Comparison of ENCODE assay signal across 8 cellular contexts in the genomic region with DNA sequence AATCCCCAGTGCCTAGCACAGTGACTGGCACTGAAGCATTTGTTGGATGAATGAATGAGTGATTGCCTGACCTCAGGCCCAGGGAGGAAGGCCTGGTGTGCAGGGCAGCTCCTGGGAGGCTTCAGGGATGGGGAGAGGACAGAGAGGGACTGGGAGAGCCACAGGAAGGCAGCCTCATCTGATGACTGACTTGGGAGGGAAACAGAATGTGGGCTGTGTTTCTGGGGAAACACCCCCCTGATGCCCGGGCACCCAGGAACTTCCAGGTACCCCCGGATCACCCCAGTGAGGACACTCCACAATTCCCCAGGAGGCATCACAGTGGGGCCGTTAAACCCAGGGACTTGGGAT.
DNase-seq lines count a peak whose midpoint lies in the region; ATAC-seq and TF ChIP-seq lines count a peak whose summit lies in the region.

No MANE protein-coding gene starts in this region.

- H3K4me3 ChIP-seq in naive thymus-derived CD4-positive, alpha-beta T cell (ENCODE audit: low read length), result no peak overlapping the region
- peak overlapping the region in 1 of 4 donors; percentile 63 for H3K4me3 ChIP-seq in upper lobe of left lung

- TF ChIP-seq CTCF in upper lobe of left lung (IDR thresholded peaks at IDR 0.05), result no peak

- H3K27me3 Mint-ChIP-seq in activated naive CD4-positive, alpha-beta T cell treated with anti-CD3 and anti-CD28 coated beads, Interleukin-2, amount 50 U/mL, for 24 hours, result no peaks in the 10 kb centered on the region
- no peaks in the 10 kb centered on the region for H3K27me3 Mint-ChIP-seq in naive thymus-derived CD4-positive, alpha-beta T cell

- CTCF ChIA-PET in naive thymus-derived CD4-positive, alpha-beta T cell (lab: Charles Lee), result no interaction called here

- no peak for DNase-seq in activated naive CD4-positive, alpha-beta T cell treated with Interleukin-2 at 50 U/mL for 16 hours
- DNase-seq in caudate nucleus (lab: John Stamatoyannopoulos, UW), result no peak
- no peak for DNase-seq in naive thymus-derived CD4-positive, alpha-beta T cell
- no peak for DNase-seq in upper lobe of left lung
- no peak for DNase-seq in activated CD4-positive, CD25-positive, alpha-beta regulatory T cell treated with anti-CD3 and anti-CD28 coated beads, Interleukin-2, amount 50 U/mL, for 72 hours
- no peak for DNase-seq in Kasumi-1 (lab: John Stamatoyannopoulos, UW)

- H3K9me3 ChIP-seq in naive thymus-derived CD4-positive, alpha-beta T cell (ENCODE audit: control insufficient read depth in 2 of 3, low read length in 3 of 3), result no peaks in the 10 kb centered on the region
- no peaks in the 10 kb centered on the region for H3K9me3 ChIP-seq in upper lobe of left lung

- H3K27ac Mint-ChIP-seq in activated naive CD4-positive, alpha-beta T cell treated with anti-CD3 and anti-CD28 coated beads, Interleukin-2, amount 50 U/mL, for 24 hours, result peak overlapping the region; percentile 97
- H3K27ac Mint-ChIP-seq in naive thymus-derived CD4-positive, alpha-beta T cell, result peak overlapping the region; percentile 56 to 99 (median 94)

- POLR2A ChIA-PET in naive thymus-derived CD4-positive, alpha-beta T cell (lab: Charles Lee), result no interaction called here

- peaks cover 67% of the 10 kb centered on the region for H3K4me1 Mint-ChIP-seq in activated naive CD4-positive, alpha-beta T cell treated with anti-CD3 and anti-CD28 coated beads, Interleukin-2, amount 50 U/mL, for 24 hours
- H3K4me1 Mint-ChIP-seq in naive thymus-derived CD4-positive, alpha-beta T cell, result peaks cover 36 to 67% (median 58%) of the 10 kb centered on the region in 7 donors

- peak overlapping the region; percentile 89 for H3K4me3 Mint-ChIP-seq in activated naive CD4-positive, alpha-beta T cell treated with anti-CD3 and anti-CD28 coated beads, Interleukin-2, amount 50 U/mL, for 24 hours
- peak overlapping the region; percentile 79 to 92 (median 90) for H3K4me3 Mint-ChIP-seq in naive thymus-derived CD4-positive, alpha-beta T cell

- H3K27me3 ChIP-seq in naive thymus-derived CD4-positive, alpha-beta T cell (ENCODE audit: control insufficient read depth in 2 of 2, insufficient read depth in 2 of 2, low read length in 2 of 2), result no peaks in the 10 kb centered on the region
- no peaks in the 10 kb centered on the region for H3K27me3 ChIP-seq in upper lobe of left lung

- H3K27ac ChIP-seq in caudate nucleus (ENCODE audit: low read depth, low read length) (peak overlapping the region; percentile 99), upper lobe of left lung (peak overlapping the region; percentile 98 to 100 (median 99))
- H3K27ac ChIP-seq in naive thymus-derived CD4-positive, alpha-beta T cell (ENCODE audit: low read depth, low read length), result peak overlapping the region; percentile 66

- no peak for ATAC-seq in naive thymus-derived CD4-positive, alpha-beta T cell
- ATAC-seq in upper lobe of left lung (ENCODE audit: low FRiP score in 2 of 2) (no peak), HG03571 (IDR thresholded peaks at IDR 0.05; ENCODE audit: unreplicated experiment) (no peak)

- WGBS in upper lobe of left lung, 2 donors, result 87% methylated on average over 3 of the region's 3 CpGs; no CpG with 5 or more reads in 1 of the 2 donors

- no peaks in the 10 kb centered on the region for H3K36me3 ChIP-seq in naive thymus-derived CD4-positive, alpha-beta T cell (ENCODE audit: control insufficient read depth in 2 of 3, insufficient read depth in 3 of 3, low read length in 3 of 3)
- H3K36me3 ChIP-seq in upper lobe of left lung, result peaks cover 0 to 2% (median 0%) of the 10 kb centered on the region in 4 donors

- no peak for TF ChIP-seq EP300 in upper lobe of left lung (IDR thresholded peaks at IDR 0.05)

- no peak for TF ChIP-seq POLR2A in upper lobe of left lung (IDR thresholded peaks at IDR 0.05)

- intact Hi-C loops in naive thymus-derived CD4-positive, alpha-beta T cell (cut with micrococcal nuclease), result loop anchor here (5.0 kb wide), 3 partner anchors 120 to 310 kb away; a partner anchor contains a TSS

- no peaks in the 10 kb centered on the region for H3K36me3 Mint-ChIP-seq in activated naive CD4-positive, alpha-beta T cell treated with anti-CD3 and anti-CD28 coated beads, Interleukin-2, amount 50 U/mL, for 24 hours
- peaks cover 0 to 17% (median 0%) of the 10 kb centered on the region in 5 donors for H3K36me3 Mint-ChIP-seq in naive thymus-derived CD4-positive, alpha-beta T cell

- H3K9me3 Mint-ChIP-seq in activated naive CD4-positive, alpha-beta T cell treated with anti-CD3 and anti-CD28 coated beads, Interleukin-2, amount 50 U/mL, for 24 hours, result no peaks in the 10 kb centered on the region
- H3K9me3 Mint-ChIP-seq in naive thymus-derived CD4-positive, alpha-beta T cell, result peaks cover 0 to 2% (median 0%) of the 10 kb centered on the region in 11 donors

- peaks cover 32 to 46% of the 10 kb centered on the region in 2 donors for H3K4me1 ChIP-seq in naive thymus-derived CD4-positive, alpha-beta T cell (ENCODE audit: control insufficient read depth in 2 of 2, insufficient read depth in 2 of 2, low read length in 2 of 2)
- peaks cover 56 to 82% (median 65%) of the 10 kb centered on the region in 4 donors for H3K4me1 ChIP-seq in upper lobe of left lung
